In genomic region chr4:184103755-184104367, GRCh38 we compare ENCODE assay signal across 1 cellular context.
TF ChIP-seq lines count a peak whose summit lies in the region.

No MANE protein-coding gene starts in this region.

TF ChIP-seq in GM23338, 12 proteins besides CTCF, POLR2A, EP300 and RAD21 (continued from another document):
- TF ChIP-seq ZNF462 (CRISPR knock-in tag; IDR thresholded peaks at IDR 0.05) (no peak), REST (IDR thresholded peaks at IDR 0.05; ENCODE audit: unreplicated experiment) (no peak), EZH2 (IDR thresholded peaks at IDR 0.05; ENCODE audit: low read depth, unreplicated experiment) (no peak), ZNF331 (CRISPR knock-in tag; IDR thresholded peaks at IDR 0.05; ENCODE audit: low read depth) (no peak), ZNF114 (CRISPR knock-in tag; IDR thresholded peaks at IDR 0.05) (no peak), POLR2AphosphoS5 (IDR thresholded peaks at IDR 0.05; ENCODE audit: low read depth) (no peak), ETS1 (IDR thresholded peaks at IDR 0.05) (no peak), NANOG (IDR thresholded peaks at IDR 0.05; ENCODE audit: borderline replicate concordance) (no peak), STAT1 (IDR thresholded peaks at IDR 0.05; ENCODE audit: unreplicated experiment) (no peak), CREB1 (CRISPR knock-in tag; IDR thresholded peaks at IDR 0.05; ENCODE audit: low read depth) (no peak), EZH2phosphoT487 (IDR thresholded peaks at IDR 0.05; ENCODE audit: unreplicated experiment) (no peak)
